In the genomic region with DNA sequence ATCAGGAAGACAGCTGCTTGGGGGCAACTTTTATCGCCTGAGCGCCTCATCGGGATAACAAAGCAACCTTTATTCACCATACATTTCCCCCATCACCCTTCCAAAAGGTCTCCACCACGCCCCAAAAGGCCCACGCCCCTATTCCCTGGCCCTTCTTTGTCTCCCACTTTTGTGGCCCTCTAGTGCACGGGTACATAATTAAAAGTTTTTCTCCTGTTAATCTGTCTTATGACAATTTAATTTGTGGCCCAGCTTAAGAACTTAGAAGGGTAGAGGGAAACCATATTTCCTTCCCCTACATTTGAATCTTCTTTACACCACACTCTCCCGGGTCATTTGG, we compare ENCODE assay signal across 8 cellular contexts. TPM values are rescaled to one million over a fixed set of nuclear protein-coding genes. Genes with fewer than 3 reads are reported as not detected.
DNase-seq lines count a peak whose midpoint lies in the region; ATAC-seq and TF ChIP-seq lines count a peak whose summit lies in the region.

No MANE protein-coding gene starts in this region.

- H3K9me3 Mint-ChIP-seq in HFFc6: no peaks in the 10 kb centered on the region

- BruUV-seq in OCI-LY7 (replicated peaks; lab: Mats Ljungman, UMichigan): no TSS peak
- no TSS peak for BruUV-seq in mammary epithelial cell (replicated peaks; lab: Mats Ljungman, UMichigan)

- DNase-seq in HFFc6 (peak; percentile 2), OCI-LY7 (ENCODE audit: low spot score) (peak; percentile 41), mammary epithelial cell (peak; percentile 25), aorta (no peak), middle frontal gyrus (ENCODE audit: extremely low spot score, low spot score) (no peak)

- TF ChIP-seq CTCF in GM12872 (IDR thresholded peaks at IDR 0.05; ENCODE audit: insufficient read depth, low read depth, low read length) (peak; percentile 14; the same call in 1 of the 3 replicates), HFFc6 (IDR thresholded peaks at IDR 0.05) (peak; percentile 23), OCI-LY7 (conservative IDR thresholded peaks at IDR 0.05; ENCODE audit: low read length) (peak; percentile 66), mammary epithelial cell (conservative IDR thresholded peaks at IDR 0.05 in 1 of 2, IDR thresholded peaks at IDR 0.05 in 1 of 2; ENCODE audit: extremely low read depth in 1 of 2, insufficient read depth in 1 of 2, low read depth in 1 of 2, low read length in 2 of 2) (peak; percentile 3 to 11)

- peak overlapping the region; percentile 99 for H3K4me2 ChIP-seq in OCI-LY7 (ENCODE audit: low read length)
- peak overlapping the region; percentile 93 for H3K4me2 ChIP-seq in mammary epithelial cell (ENCODE audit: insufficient read depth, low read depth, low read length)

- H3K27me3 ChIP-seq in mammary epithelial cell (ENCODE audit: insufficient read depth, low read length) (no peaks in the 10 kb centered on the region), mononuclear cell (ENCODE audit: insufficient read depth, low read length) (no peaks in the 10 kb centered on the region), aorta (ENCODE audit: control insufficient read depth in 1 of 2, insufficient read depth in 2 of 2, low read length in 1 of 2) (no peaks in the 10 kb centered on the region)

- peak overlapping the region; percentile 75 for H3K27ac Mint-ChIP-seq in HFFc6

- CTCF ChIA-PET in OCI-LY7 (lab: Charles Lee; ENCODE audit: unreplicated experiment) (interaction anchor here (0.5 to 2.7 kb wide), 6 partner anchors 46 to 618 kb away, joined by 3 to 15 read pairs (median 4); a partner anchor contains a TSS), mammary epithelial cell (lab: Charles Lee; ENCODE audit: low non-redundant PET) (interaction anchor here (0.5 to 1.2 kb wide), 3 partner anchors 262 to 343 kb away, joined by 3 to 5 read pairs (median 3); no protein-coding TSS in a partner anchor)

- no peaks in the 10 kb centered on the region; the same call in 1 of the 2 replicates for H3K27me3 Mint-ChIP-seq in HFFc6 (ENCODE audit: insufficient read depth)

- ATAC-seq in aorta (ENCODE audit: low FRiP score) (no peak), GM19328 (IDR thresholded peaks at IDR 0.05; ENCODE audit: unreplicated experiment) (no peak)

- H3K4me1 ChIP-seq in OCI-LY7 (ENCODE audit: insufficient read depth, low read length, poor library complexity, severe bottlenecking): peaks cover 25% of the 10 kb centered on the region
- H3K4me1 ChIP-seq in mammary epithelial cell (ENCODE audit: insufficient read depth, low read length): peaks cover 18% of the 10 kb centered on the region
- peaks cover 34% of the 10 kb centered on the region for H3K4me1 ChIP-seq in mononuclear cell (ENCODE audit: insufficient read depth, low read length)
- peaks cover 5% of the 10 kb centered on the region in 2 donors for H3K4me1 ChIP-seq in aorta (ENCODE audit: control insufficient read depth in 1 of 2, insufficient read depth in 2 of 2, low read length in 2 of 2)

- in situ Hi-C loops in mammary epithelial cell (cut with MboI; ENCODE audit: low sequenced_read_pairs in 2 of 2): no loop called here

- H3K9me2 ChIP-seq in OCI-LY7 (ENCODE audit: insufficient read depth, low read length): no peaks in the 10 kb centered on the region

- peak overlapping the region; percentile 73 for H3K27ac ChIP-seq in OCI-LY7 (ENCODE audit: low read depth, low read length, poor library complexity, severe bottlenecking)
- peak overlapping the region; percentile 66 for H3K27ac ChIP-seq in mammary epithelial cell (ENCODE audit: insufficient read depth, low read depth, low read length)
- H3K27ac ChIP-seq in aorta (ENCODE audit: low read depth in 1 of 2, low read length in 2 of 2): no peak overlapping the region

- H4K20me1 ChIP-seq in OCI-LY7 (ENCODE audit: insufficient read depth, low read length) (peaks cover 17% of the 10 kb centered on the region), mammary epithelial cell (ENCODE audit: insufficient read depth, low read length) (no peaks in the 10 kb centered on the region)

- peak overlapping the region; percentile 99 for H3K4me3 Mint-ChIP-seq in HFFc6

- H3K4me1 Mint-ChIP-seq in HFFc6 (ENCODE audit: low read depth): peaks cover 33% of the 10 kb centered on the region

- H3K4me3 ChIP-seq in OCI-LY7 (ENCODE audit: low read depth, low read length, poor library complexity, severe bottlenecking): peak overlapping the region; percentile 99
- peak overlapping the region; percentile 73 to 95 (median 85) for H3K4me3 ChIP-seq in mammary epithelial cell (replicated peaks in 1 of 3; ENCODE audit: insufficient read depth in 1 of 3, low read depth in 2 of 3, low read length in 3 of 3)
- peak overlapping the region; percentile 90 for H3K4me3 ChIP-seq in mononuclear cell (ENCODE audit: low read length)
- H3K4me3 ChIP-seq in aorta (ENCODE audit: low read length in 2 of 2): peak overlapping the region; percentile 87 to 93

- dilution Hi-C loops in mammary epithelial cell (cut with HindIII; ENCODE audit: low sequenced_read_pairs): no loop called here

- POLR2A ChIA-PET in OCI-LY7 (lab: Charles Lee): interaction anchor here (0.6 to 2.1 kb wide), 17 partner anchors 9 to 308 kb away, joined by 3 to 10 read pairs (median 4); a partner anchor contains a TSS

- 0% methylated on average over 7 of the region's 7 CpGs for WGBS in mammary epithelial cell (ENCODE audit: low coverage, missing lambda C conversion rate)
- 1 to 3% methylated on average over 7 of the region's 7 CpGs for WGBS in aorta, 2 donors

- peak overlapping the region; percentile 86 for H3K9ac ChIP-seq in mammary epithelial cell (ENCODE audit: insufficient read depth, low read length)

- intact Hi-C loops in OCI-LY7 (cut with micrococcal nuclease; ENCODE audit: unreplicated experiment) (loop anchor here (2.0 to 10.0 kb wide), 5 partner anchors 58 to 618 kb away; a partner anchor contains a TSS), mammary epithelial cell (cut with micrococcal nuclease) (loop anchor here (2.0 to 10.0 kb wide), 8 partner anchors 36 to 616 kb away; a partner anchor contains a TSS), aorta (cut with DNase I) (loop anchor here in 1 of 2 donors (5.0 kb wide), 1 partner anchor 46 kb away; a partner anchor contains a TSS)

- peak overlapping the region; percentile 82 for H2AFZ ChIP-seq in OCI-LY7 (ENCODE audit: low read length)
- H2AFZ ChIP-seq in mammary epithelial cell (ENCODE audit: low read depth, low read length): peak overlapping the region; percentile 96

- H3K36me3 Mint-ChIP-seq in HFFc6 (ENCODE audit: low read depth): no peaks in the 10 kb centered on the region

- H3K79me2 ChIP-seq in OCI-LY7 (ENCODE audit: insufficient read depth, low read depth, low read length) (peaks cover 59% of the 10 kb centered on the region), mammary epithelial cell (ENCODE audit: insufficient read depth, low read length) (peaks cover 56% of the 10 kb centered on the region)

- H3K9me3 ChIP-seq in OCI-LY7 (ENCODE audit: low read length): no peaks in the 10 kb centered on the region
- no peaks in the 10 kb centered on the region for H3K9me3 ChIP-seq in mammary epithelial cell (replicated peaks; ENCODE audit: insufficient read depth, low read length)
- H3K9me3 ChIP-seq in mononuclear cell (ENCODE audit: low read depth, low read length): no peaks in the 10 kb centered on the region
- H3K9me3 ChIP-seq in aorta (ENCODE audit: control insufficient read depth, low read length): no peaks in the 10 kb centered on the region

- peaks cover 21% of the 10 kb centered on the region for H3K36me3 ChIP-seq in OCI-LY7 (ENCODE audit: insufficient read depth, low read length)
- H3K36me3 ChIP-seq in mammary epithelial cell (ENCODE audit: insufficient read depth, low read length): no peaks in the 10 kb centered on the region
- no peaks in the 10 kb centered on the region for H3K36me3 ChIP-seq in aorta (ENCODE audit: control insufficient read depth in 1 of 2, insufficient read depth in 2 of 2, low read length in 1 of 2)

RNA-seq across cellular contexts. Expression of a gene that starts 0.6 kb away (rescaled TPM):
- 10 to 100 TPM; 11.4 to 16.6 (median 14.9) TPM for total RNA-seq in HFFc6 (2021; fragmentation: NEBNext Ultra II Directional; extraction: Animal tissue kit (Norgen Biotek cat#: 25700))
- total RNA-seq in OCI-LY7 (2014; rRNA removed; shearing (Covaris generic)): 21.8 and 22.0 TPM in 2 replicates
- total RNA-seq in OCI-LY7 (2022): 23.3 and 24.1 TPM in 2 replicates
- total RNA-seq in mammary epithelial cell: 10 to 100 TPM in 1 of 2 donors, 1 to 10 TPM in 1; 7.2 to 17.1 TPM
- 17.6 TPM for polyA plus RNA-seq in mammary epithelial cell
- 6.9 TPM for polyA minus RNA-seq in mammary epithelial cell
- total RNA-seq in mononuclear cell: 9.4 TPM
- 10 to 100 TPM in 1 of 2 donors, 1 to 10 TPM in 1; 9.4 to 13.8 TPM for total RNA-seq in aorta
- polyA plus RNA-seq in aorta: 10 to 100 TPM in 1 of 2 donors, 1 to 10 TPM in 1; 4.5 to 27.6 TPM

RNA-seq across cellular contexts. Expression of a gene that starts 20.8 kb away (rescaled TPM):
- 10 to 100 TPM; 10.6 to 13.0 (median 12.1) TPM for total RNA-seq in HFFc6 (2021; fragmentation: NEBNext Ultra II Directional; extraction: Animal tissue kit (Norgen Biotek cat#: 25700))
- 4.8 and 6.8 TPM in 2 replicates for total RNA-seq in OCI-LY7 (2014; rRNA removed; shearing (Covaris generic))
- 14.8 and 16.0 TPM in 2 replicates for total RNA-seq in OCI-LY7 (2022)
- 10 to 100 TPM; 11.3 to 17.3 TPM for total RNA-seq in mammary epithelial cell
- 4.8 TPM for polyA plus RNA-seq in mammary epithelial cell
- polyA minus RNA-seq in mammary epithelial cell: 3.9 TPM
- total RNA-seq in mononuclear cell: 29.5 TPM
- 10 to 100 TPM; 19.9 to 37.2 TPM for total RNA-seq in aorta
- 1 to 10 TPM; 3.5 to 8.4 TPM for polyA plus RNA-seq in aorta

RNA-seq across cellular contexts. Expression of a gene that starts 46.0 kb away (rescaled TPM):
- total RNA-seq in HFFc6 (2021; fragmentation: NEBNext Ultra II Directional; extraction: Animal tissue kit (Norgen Biotek cat#: 25700)): 10 to 100 TPM; 15.3 to 19.4 (median 16.4) TPM
- 34.7 and 37.1 TPM in 2 replicates for total RNA-seq in OCI-LY7 (2014; rRNA removed; shearing (Covaris generic))
- 55.3 and 62.4 TPM in 2 replicates for total RNA-seq in OCI-LY7 (2022)
- 10 to 100 TPM; 28.3 to 29.3 TPM for total RNA-seq in mammary epithelial cell
- polyA plus RNA-seq in mammary epithelial cell: 13.7 TPM
- polyA minus RNA-seq in mammary epithelial cell: 6.6 TPM
- total RNA-seq in mononuclear cell: 122 TPM
- total RNA-seq in aorta: 10 to 100 TPM; 16.9 to 28.2 TPM
- 10 to 100 TPM; 14.5 to 15.8 TPM for polyA plus RNA-seq in aorta

Comparison
In these comparisons a context has a peak if more than half of its experiments do, and no peak if none do; other contexts are left out.
1. CTCF ChIP-seq: peak in every context shown above with its lines; median percentile 66 in OCI-LY7; 23 in HFFc6; 14 in GM12872; 7 in mammary epithelial cell.
2. DNase-seq: peak in HFFc6 (single experiment), OCI-LY7 (single experiment) and mammary epithelial cell (single experiment); none in aorta (0 of 2) and middle frontal gyrus (single experiment).
3. H3K27ac ChIP-seq: peak in OCI-LY7 (single experiment) and mammary epithelial cell (single experiment); none in aorta (0 of 2).
4. Peak in every context shown above with its lines, with median percentiles within 50 percentile points of each other: H3K4me3 ChIP-seq.